ENCODE assay signal across 10 cellular contexts in the genomic region with DNA sequence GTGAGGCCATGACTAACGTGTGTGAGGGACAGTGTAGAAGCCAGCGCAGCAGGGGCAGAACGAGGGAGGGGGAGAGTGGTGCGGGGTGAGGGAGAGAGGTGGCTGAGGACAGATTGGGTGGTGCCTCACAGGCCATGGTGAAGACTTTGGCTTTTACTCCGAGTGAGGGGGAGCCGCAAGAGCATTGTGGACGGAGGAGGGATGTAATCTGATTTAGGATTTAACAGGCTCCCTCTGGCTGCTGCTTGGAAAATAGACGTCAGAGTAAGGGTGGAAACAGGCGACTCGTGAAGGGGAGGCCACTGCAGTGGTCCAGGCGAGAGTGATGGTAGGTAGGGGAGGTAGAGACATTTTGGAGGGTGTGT. TPM values are rescaled to one million over a fixed set of nuclear protein-coding genes. Genes with fewer than 3 reads are reported as not detected.
DNase-seq lines count a peak whose midpoint lies in the region; ATAC-seq and TF ChIP-seq lines count a peak whose summit lies in the region.
"Had no signal": no experiment of that assay in that cellular context is flagged by ENCODE, and none has a peak within 500 bp of the region (broad histone marks: within the 10 kb centered on the region; RNA-seq: fewer than 3 reads in every experiment).

No MANE protein-coding gene starts in this region.

- H3K9me3 Mint-ChIP-seq in T-helper 2 cell treated with Interferon-gamma antibody and Interleukin-4, amounts not matched to agents 5 μg/mL and 100 μg/mL, for 36 hours = no peaks in the 10 kb centered on the region

- H3K9me3 ChIP-seq in heart left ventricle (no peaks in the 10 kb centered on the region), transverse colon (no peaks in the 10 kb centered on the region)

- intact Hi-C loops in heart left ventricle (cut with DNase I) = loop anchor here in 1 of 10 donors (10.0 kb wide), 1 partner anchor 472 kb away; no protein-coding TSS in a partner anchor
- intact Hi-C loops in transverse colon (cut with DNase I; ENCODE audit: low total_unique reads) = no loop called here

- peaks cover 21% of the 10 kb centered on the region for H3K4me1 Mint-ChIP-seq in T-helper 2 cell treated with Interferon-gamma antibody and Interleukin-4, amounts not matched to agents 5 μg/mL and 100 μg/mL, for 36 hours (ENCODE audit: low read depth)

- WGBS in heart left ventricle, 4 donors = 22 to 43% (median 34%) methylated on average over 11 of the region's 11 CpGs
- WGBS in transverse colon (ENCODE audit: low coverage in 1 of 2), 2 donors = 40% methylated on average over 11 of the region's 11 CpGs; no CpG with 5 or more reads in 1 of the 2 donors

- no peak for TF ChIP-seq EP300 in transverse colon (IDR thresholded peaks at IDR 0.05; ENCODE audit: low read depth)

- TF ChIP-seq POLR2A in heart left ventricle (IDR thresholded peaks at IDR 0.05) = no peak
- TF ChIP-seq POLR2A in transverse colon (IDR thresholded peaks at IDR 0.05) = no peak

- H3K4me1 ChIP-seq in heart left ventricle (peaks cover 0 to 7% (median 0%) of the 10 kb centered on the region in 12 donors), transverse colon (no peaks in the 10 kb centered on the region)

- H3K4me3 Mint-ChIP-seq in T-helper 2 cell treated with Interferon-gamma antibody and Interleukin-4, amounts not matched to agents 5 μg/mL and 100 μg/mL, for 36 hours = no peak overlapping the region

- in situ Hi-C loops in SK-MEL-5 (cut with HindIII; ENCODE audit: low pct_unique_long_range_greater_than_20kb, low sequenced_read_pairs) = no loop called here
- in situ Hi-C loops in transverse colon (cut with MboI; ENCODE audit: low pct_ligation_motif_present in 1 of 4, low pct_unique_long_range_greater_than_20kb in 1 of 4, low sequenced_read_pairs in 3 of 4) = no loop called here

- H3K27me3 ChIP-seq in heart left ventricle (peaks cover 0 to 6% (median 0%) of the 10 kb centered on the region in 9 donors), transverse colon (no peaks in the 10 kb centered on the region)

- H3K27ac Mint-ChIP-seq in T-helper 2 cell treated with Interferon-gamma antibody and Interleukin-4, amounts not matched to agents 5 μg/mL and 100 μg/mL, for 36 hours = peak overlapping the region; percentile 31

- peak; percentile 42 to 79 (median 69) for ATAC-seq in heart left ventricle

- H3K4me3 ChIP-seq in heart left ventricle (no peak overlapping the region), transverse colon (no peak overlapping the region)

- H3K27ac ChIP-seq in heart left ventricle = no peak overlapping the region
- H3K27ac ChIP-seq in transverse colon = no peak overlapping the region
- H3K27ac ChIP-seq: C4-2B had no signal

- peak in 7 of 12 donors; percentile 11 to 40 (median 28) for TF ChIP-seq CTCF in heart left ventricle (IDR thresholded peaks at IDR 0.05)
- peak in 1 of 5 experiments; percentile 7 for TF ChIP-seq CTCF in transverse colon (IDR thresholded peaks at IDR 0.05)

- no peaks in the 10 kb centered on the region for H3K27me3 Mint-ChIP-seq in T-helper 2 cell treated with Interferon-gamma antibody and Interleukin-4, amounts not matched to agents 5 μg/mL and 100 μg/mL, for 36 hours (ENCODE audit: low read depth)

- DNase-seq in T-helper 2 cell treated with Interferon-gamma antibody and Interleukin-4, amounts not matched to agents 5 μg/mL and 100 μg/mL, for 36 hours (ENCODE audit: low spot score) = no peak
- no peak for DNase-seq in T-helper 2 cell
- peak; percentile 59 for DNase-seq in SK-MEL-5 (ENCODE audit: low read depth, low spot score)
- no peak for DNase-seq in heart left ventricle
- DNase-seq in stromal cell of bone marrow (ENCODE audit: low read depth) = peak; percentile 9
- DNase-seq in NCI-H128 (lab: John Stamatoyannopoulos, UW; ENCODE audit: unreplicated experiment) = no peak
- DNase-seq in transverse colon = no peak
- DNase-seq in NCI-H2196 treated with DMSO at 0.1 percent for 48 hours (lab: John Stamatoyannopoulos, UW; ENCODE audit: unreplicated experiment) = no peak

- peaks cover 44% of the 10 kb centered on the region for H3K36me3 Mint-ChIP-seq in T-helper 2 cell treated with Interferon-gamma antibody and Interleukin-4, amounts not matched to agents 5 μg/mL and 100 μg/mL, for 36 hours (ENCODE audit: low read depth)

- H3K36me3 ChIP-seq in heart left ventricle (peaks cover 0 to 6% (median 0%) of the 10 kb centered on the region in 9 donors), transverse colon (no peaks in the 10 kb centered on the region)

RNA-seq across cellular contexts. Expression of gene PPP1R3F, which starts 13.0 kb away (rescaled TPM):
- total RNA-seq in SK-MEL-5 (2014; rRNA removed; shearing (Covaris generic)) = 9.1 and 12.8 TPM in 2 replicates
- 10.7 and 13.1 TPM in 2 replicates for polyA plus RNA-seq in SK-MEL-5 (2015; cell fraction: cytosol; rRNA removed)
- polyA plus RNA-seq in SK-MEL-5 (2015; cell fraction: nucleus; rRNA removed) = 8.5 and 10.0 TPM in 2 replicates
- 10 to 100 TPM; 14.4 to 28.4 (median 22.6) TPM for total RNA-seq in heart left ventricle
- polyA plus RNA-seq in heart left ventricle = 10 to 100 TPM; 13.9 to 31.7 TPM
- total RNA-seq in transverse colon = 10 to 100 TPM in 1 of 4 donors, 1 to 10 TPM in 3; 2.0 to 18.7 (median 2.8) TPM

RNA-seq across cellular contexts. Expression of gene FOXP3, which starts 18.1 kb away (rescaled TPM):
- total RNA-seq in SK-MEL-5 (2014; rRNA removed; shearing (Covaris generic)) = 0.21 and 0.24 TPM in 2 replicates
- polyA plus RNA-seq in SK-MEL-5 (2015; cell fraction: cytosol; rRNA removed) = 0.44 and 0.95 TPM in 2 replicates
- 0.70 and 1.3 TPM in 2 replicates for polyA plus RNA-seq in SK-MEL-5 (2015; cell fraction: nucleus; rRNA removed)
- total RNA-seq in heart left ventricle (1 to 10 TPM in 1 of 9 donors, not detected in 8; 1.4 TPM), transverse colon (not detected)
- polyA plus RNA-seq in heart left ventricle = under 1 TPM in 1 of 2 donors, not detected in 1; 0.11 TPM
- polyA plus RNA-seq: neural cell had no signal

RNA-seq across cellular contexts. Expression of gene GAGE10, which starts 20.8 kb away (rescaled TPM):
- total RNA-seq in SK-MEL-5 (2014; rRNA removed; shearing (Covaris generic)) = not detected in 2 replicates
- not detected in 2 replicates for polyA plus RNA-seq in SK-MEL-5 (2015; cell fraction: cytosol; rRNA removed)
- polyA plus RNA-seq in SK-MEL-5 (2015; cell fraction: nucleus; rRNA removed) = not detected in 2 replicates
- total RNA-seq in heart left ventricle (not detected), transverse colon (not detected)
- polyA plus RNA-seq in heart left ventricle = not detected
- polyA plus RNA-seq: neural cell had no signal

RNA-seq across cellular contexts. Expression of gene GAGE12J, which starts 39.2 kb away (rescaled TPM):
- total RNA-seq in SK-MEL-5 (2014; rRNA removed; shearing (Covaris generic)) = 37.1 TPM in 1 of 2 replicates, not detected in the other
- polyA plus RNA-seq in SK-MEL-5 (2015; cell fraction: cytosol; rRNA removed) = 0.99 and 1.6 TPM in 2 replicates
- polyA plus RNA-seq in SK-MEL-5 (2015; cell fraction: nucleus; rRNA removed) = not detected in 2 replicates
- total RNA-seq in heart left ventricle = not detected
- polyA plus RNA-seq in heart left ventricle = not detected
- total RNA-seq in transverse colon = not detected
- polyA plus RNA-seq: neural cell had no signal

RNA-seq across cellular contexts. Expression of gene CCDC22, which starts 47.4 kb away (rescaled TPM):
- 11.5 and 12.2 TPM in 2 replicates for total RNA-seq in SK-MEL-5 (2014; rRNA removed; shearing (Covaris generic))
- 23.4 and 33.0 TPM in 2 replicates for polyA plus RNA-seq in SK-MEL-5 (2015; cell fraction: cytosol; rRNA removed)
- polyA plus RNA-seq in SK-MEL-5 (2015; cell fraction: nucleus; rRNA removed) = 37.7 and 47.9 TPM in 2 replicates
- total RNA-seq in heart left ventricle (10 to 100 TPM in 8 of 9 donors, 1 to 10 TPM in 1; 9.6 to 13.4 (median 10.9) TPM), transverse colon (10 to 100 TPM; 11.0 to 13.7 (median 12.6) TPM)
- 10 to 100 TPM in 1 of 2 donors, 1 to 10 TPM in 1; 6.5 to 14.9 TPM for polyA plus RNA-seq in heart left ventricle

Comparison
In these comparisons a context has a peak if more than half of its experiments do, and no peak if none do; other contexts are left out.
1. DNase-seq: peak in SK-MEL-5 (single experiment) and stromal cell of bone marrow (single experiment); none in T-helper 2 cell treated with Interferon-gamma antibody and Interleukin-4, amounts not matched to agents 5 μg/mL and 100 μg/mL, for 36 hours (single experiment), T-helper 2 cell (0 of 5), heart left ventricle (0 of 5), NCI-H128 (single experiment), transverse colon (single experiment) and NCI-H2196 treated with DMSO at 0.1 percent for 48 hours (single experiment).